ENCODE assay signal across 10 cellular contexts in genomic region chr14:75875958-75876357, GRCh38.
DNase-seq lines count a peak whose midpoint lies in the region; ATAC-seq lines count a peak whose summit lies in the region.
"Had no signal": no experiment of that assay in that cellular context is flagged by ENCODE, and none has a peak within 500 bp of the region (broad histone marks: within the 10 kb centered on the region; RNA-seq: fewer than 3 reads in every experiment).

No MANE protein-coding gene starts in this region.

- no peak overlapping the region for H3K4me3 Mint-ChIP-seq in CD8-positive, alpha-beta memory T cell

- H3K27ac ChIP-seq in CD8-positive, alpha-beta memory T cell (ENCODE audit: low read depth, low read length), result no peak overlapping the region
- H3K27ac ChIP-seq: upper lobe of left lung had no signal

- intact Hi-C loops in left colon (cut with DNase I, micrococcal nuclease), result no loop called here

- peaks cover 0 to 13% (median 0%) of the 10 kb centered on the region in 3 donors for H3K4me1 Mint-ChIP-seq in CD8-positive, alpha-beta memory T cell

- H3K9me3 ChIP-seq in CD8-positive, alpha-beta memory T cell (ENCODE audit: low read length), result no peaks in the 10 kb centered on the region
- H3K9me3 ChIP-seq: upper lobe of left lung had no signal

- no peaks in the 10 kb centered on the region for H3K9me3 Mint-ChIP-seq in CD8-positive, alpha-beta memory T cell

- H3K27me3 Mint-ChIP-seq in CD8-positive, alpha-beta memory T cell, result no peaks in the 10 kb centered on the region

- peaks cover 4 to 20% (median 13%) of the 10 kb centered on the region in 3 donors for H3K36me3 Mint-ChIP-seq in CD8-positive, alpha-beta memory T cell

- H3K4me3 ChIP-seq in CD8-positive, alpha-beta memory T cell (ENCODE audit: low read length), result no peak overlapping the region
- H3K4me3 ChIP-seq: skin epidermis, upper lobe of left lung had no signal

- H3K27me3 ChIP-seq in CD8-positive, alpha-beta memory T cell (ENCODE audit: insufficient read depth, low read length, poor library complexity, severe bottlenecking), result no peaks in the 10 kb centered on the region
- H3K27me3 ChIP-seq: upper lobe of left lung had no signal

- peak overlapping the region in 1 of 8 donors; percentile 57 for H3K27ac Mint-ChIP-seq in CD8-positive, alpha-beta memory T cell

- ATAC-seq in GM18858 (IDR thresholded peaks at IDR 0.05; ENCODE audit: unreplicated experiment) (peak; percentile 83), GM21619 (IDR thresholded peaks at IDR 0.05; ENCODE audit: unreplicated experiment) (peak; percentile 95), HG03442 (IDR thresholded peaks at IDR 0.05; ENCODE audit: unreplicated experiment) (peak; percentile 94), left colon (no peak)

- CTCF ChIA-PET in CD8-positive, alpha-beta memory T cell (lab: Charles Lee), result no interaction called here

- H3K4me1 ChIP-seq in CD8-positive, alpha-beta memory T cell (ENCODE audit: insufficient read depth, low read length), result no peaks in the 10 kb centered on the region
- H3K4me1 ChIP-seq: upper lobe of left lung had no signal

- POLR2A ChIA-PET in CD8-positive, alpha-beta memory T cell (lab: Charles Lee), result no interaction called here

- peak; percentile 38 for DNase-seq in glomerular visceral epithelial cell (ENCODE audit: extremely low spot score)
- no peak for DNase-seq in T1000 (lab: John Stamatoyannopoulos, UW)
- DNase-seq in NCI-H1092 treated with DMSO at 0.1 percent for 48 hours (lab: John Stamatoyannopoulos, UW), result no peak
- no peak for DNase-seq in CD8-positive, alpha-beta memory T cell
- DNase-seq in left colon, result no peak
- DNase-seq: upper lobe of left lung had no signal

- no peaks in the 10 kb centered on the region for H3K36me3 ChIP-seq in CD8-positive, alpha-beta memory T cell (ENCODE audit: insufficient read depth, low read length)
- H3K36me3 ChIP-seq: upper lobe of left lung had no signal
